ENCODE assay signal across 1 cellular context in the genomic region with DNA sequence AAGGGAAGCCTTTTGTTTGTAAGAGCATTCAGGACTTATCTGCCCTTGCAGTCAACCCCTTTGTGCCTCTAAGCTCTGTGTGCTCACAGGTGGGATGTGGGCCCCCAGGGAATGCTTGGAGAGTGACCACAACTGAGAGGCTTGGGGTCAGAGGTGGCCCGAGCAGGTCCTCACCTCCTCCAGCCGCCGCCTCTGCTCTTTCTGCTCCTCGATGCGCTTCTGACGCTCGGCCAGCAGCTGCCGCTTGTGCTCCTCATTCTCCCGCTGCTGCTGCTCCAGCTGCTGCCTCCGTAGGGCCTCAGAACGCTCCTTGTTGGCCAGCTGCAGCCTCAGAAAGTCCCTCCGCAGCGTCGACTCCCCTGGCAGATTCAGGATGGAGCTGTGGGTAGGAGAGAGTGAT.
TF ChIP-seq lines count a peak whose summit lies in the region.

No MANE protein-coding gene starts in this region.

TF ChIP-seq in HepG2, 621 proteins besides CTCF, POLR2A, EP300 and RAD21 (continued from another document and continues in another):
- TF ChIP-seq, protein P1, sequence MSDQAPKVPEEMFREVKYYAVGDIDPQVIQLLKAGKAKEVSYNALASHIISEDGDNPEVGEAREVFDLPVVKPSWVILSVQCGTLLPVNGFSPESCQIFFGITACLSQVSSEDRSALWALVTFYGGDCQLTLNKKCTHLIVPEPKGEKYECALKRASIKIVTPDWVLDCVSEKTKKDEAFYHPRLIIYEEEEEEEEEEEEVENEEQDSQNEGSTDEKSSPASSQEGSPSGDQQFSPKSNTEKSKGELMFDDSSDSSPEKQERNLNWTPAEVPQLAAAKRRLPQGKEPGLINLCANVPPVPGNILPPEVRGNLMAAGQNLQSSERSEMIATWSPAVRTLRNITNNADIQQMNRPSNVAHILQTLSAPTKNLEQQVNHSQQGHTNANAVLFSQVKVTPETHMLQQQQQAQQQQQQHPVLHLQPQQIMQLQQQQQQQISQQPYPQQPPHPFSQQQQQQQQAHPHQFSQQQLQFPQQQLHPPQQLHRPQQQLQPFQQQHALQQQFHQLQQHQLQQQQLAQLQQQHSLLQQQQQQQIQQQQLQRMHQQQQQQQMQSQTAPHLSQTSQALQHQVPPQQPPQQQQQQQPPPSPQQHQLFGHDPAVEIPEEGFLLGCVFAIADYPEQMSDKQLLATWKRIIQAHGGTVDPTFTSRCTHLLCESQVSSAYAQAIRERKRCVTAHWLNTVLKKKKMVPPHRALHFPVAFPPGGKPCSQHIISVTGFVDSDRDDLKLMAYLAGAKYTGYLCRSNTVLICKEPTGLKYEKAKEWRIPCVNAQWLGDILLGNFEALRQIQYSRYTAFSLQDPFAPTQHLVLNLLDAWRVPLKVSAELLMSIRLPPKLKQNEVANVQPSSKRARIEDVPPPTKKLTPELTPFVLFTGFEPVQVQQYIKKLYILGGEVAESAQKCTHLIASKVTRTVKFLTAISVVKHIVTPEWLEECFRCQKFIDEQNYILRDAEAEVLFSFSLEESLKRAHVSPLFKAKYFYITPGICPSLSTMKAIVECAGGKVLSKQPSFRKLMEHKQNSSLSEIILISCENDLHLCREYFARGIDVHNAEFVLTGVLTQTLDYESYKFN (CRISPR knock-in tag; conservative IDR thresholded peaks at IDR 0.05) = peak; percentile 40; the same call in 1 of the 2 replicates
- TF ChIP-seq RXRB (CRISPR knock-in tag; IDR thresholded peaks at IDR 0.05; ENCODE audit: borderline replicate concordance) (peak; percentile 8; the same call in 1 of the 2 replicates), ZNF761 (CRISPR knock-in tag; conservative IDR thresholded peaks at IDR 0.05) (0 out of 2 replicates have a peak, but pooled peaks have one; percentile 43), ZNF790 (CRISPR knock-in tag; IDR thresholded peaks at IDR 0.05; ENCODE audit: borderline replicate concordance) (0 out of 2 replicates have a peak, but pooled peaks have one; percentile 17), EHMT2 (IDR thresholded peaks at IDR 0.05; ENCODE audit: borderline replicate concordance, low read depth, low read length) (no peak), SOX5 (CRISPR knock-in tag; IDR thresholded peaks at IDR 0.05; ENCODE audit: borderline replicate concordance) (peak; percentile 51; the same call in 1 of the 2 replicates), RFX1 (IDR thresholded peaks at IDR 0.05) (no peak), BRCA1 (CRISPR knock-in tag; IDR thresholded peaks at IDR 0.05) (no peak), ZSCAN9 (CRISPR knock-in tag; IDR thresholded peaks at IDR 0.05; ENCODE audit: borderline replicate concordance) (no peak), STAG1 (CRISPR knock-in tag; IDR thresholded peaks at IDR 0.05) (peak; percentile 49), ZMYM3 (CRISPR knock-in tag; IDR thresholded peaks at IDR 0.05) (peak; percentile 45; the same call in 1 of the 2 replicates), ZNF567 (CRISPR knock-in tag; IDR thresholded peaks at IDR 0.05; ENCODE audit: borderline replicate concordance) (0 out of 2 replicates have a peak, but pooled peaks have one; percentile 4), KDM6A (CRISPR knock-in tag; IDR thresholded peaks at IDR 0.05; ENCODE audit: low read depth) (no peak), ZIK1 (CRISPR knock-in tag; IDR thresholded peaks at IDR 0.05; ENCODE audit: borderline replicate concordance, low read depth) (peak; percentile 77; the same call in 1 of the 2 replicates), NR2F2 (IDR thresholded peaks at IDR 0.05; ENCODE audit: borderline replicate concordance, low read depth) (peak; percentile 86), ZNF292 (CRISPR knock-in tag; IDR thresholded peaks at IDR 0.05; ENCODE audit: borderline replicate concordance, low read depth) (peak; percentile 99), PITX1 (CRISPR knock-in tag; IDR thresholded peaks at IDR 0.05) (peak; percentile 37; the same call in 1 of the 2 replicates), ZBTB20 (CRISPR knock-in tag; IDR thresholded peaks at IDR 0.05; ENCODE audit: borderline replicate concordance, low read depth) (no peak), NFATC3 (CRISPR knock-in tag; IDR thresholded peaks at IDR 0.05) (no peak), MEF2D (CRISPR knock-in tag; IDR thresholded peaks at IDR 0.05) (no peak), FOSL2 (CRISPR knock-in tag; IDR thresholded peaks at IDR 0.05) (peak; percentile 21; the same call in 1 of the 2 replicates), ZNF644 (CRISPR knock-in tag; IDR thresholded peaks at IDR 0.05; ENCODE audit: low read depth) (peak; percentile 25; the same call in 1 of the 2 replicates), AGO2 (optimal IDR thresholded peaks at IDR 0.05; ENCODE audit: low read depth, low read length) (no peak), ATF7-NPFF (CRISPR knock-in tag; IDR thresholded peaks at IDR 0.05; ENCODE audit: low read depth) (peak; percentile 80; the same call in 1 of the 2 replicates)
- TF ChIP-seq, protein P2, sequence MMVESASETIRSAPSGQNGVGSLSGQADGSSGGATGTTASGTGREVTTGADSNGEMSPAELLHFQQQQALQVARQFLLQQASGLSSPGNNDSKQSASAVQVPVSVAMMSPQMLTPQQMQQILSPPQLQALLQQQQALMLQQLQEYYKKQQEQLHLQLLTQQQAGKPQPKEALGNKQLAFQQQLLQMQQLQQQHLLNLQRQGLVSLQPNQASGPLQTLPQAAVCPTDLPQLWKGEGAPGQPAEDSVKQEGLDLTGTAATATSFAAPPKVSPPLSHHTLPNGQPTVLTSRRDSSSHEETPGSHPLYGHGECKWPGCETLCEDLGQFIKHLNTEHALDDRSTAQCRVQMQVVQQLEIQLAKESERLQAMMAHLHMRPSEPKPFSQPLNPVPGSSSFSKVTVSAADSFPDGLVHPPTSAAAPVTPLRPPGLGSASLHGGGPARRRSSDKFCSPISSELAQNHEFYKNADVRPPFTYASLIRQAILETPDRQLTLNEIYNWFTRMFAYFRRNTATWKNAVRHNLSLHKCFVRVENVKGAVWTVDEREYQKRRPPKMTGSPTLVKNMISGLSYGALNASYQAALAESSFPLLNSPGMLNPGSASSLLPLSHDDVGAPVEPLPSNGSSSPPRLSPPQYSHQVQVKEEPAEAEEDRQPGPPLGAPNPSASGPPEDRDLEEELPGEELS (CRISPR knock-in tag; IDR thresholded peaks at IDR 0.05) = no peak
- TF ChIP-seq, protein P3, sequence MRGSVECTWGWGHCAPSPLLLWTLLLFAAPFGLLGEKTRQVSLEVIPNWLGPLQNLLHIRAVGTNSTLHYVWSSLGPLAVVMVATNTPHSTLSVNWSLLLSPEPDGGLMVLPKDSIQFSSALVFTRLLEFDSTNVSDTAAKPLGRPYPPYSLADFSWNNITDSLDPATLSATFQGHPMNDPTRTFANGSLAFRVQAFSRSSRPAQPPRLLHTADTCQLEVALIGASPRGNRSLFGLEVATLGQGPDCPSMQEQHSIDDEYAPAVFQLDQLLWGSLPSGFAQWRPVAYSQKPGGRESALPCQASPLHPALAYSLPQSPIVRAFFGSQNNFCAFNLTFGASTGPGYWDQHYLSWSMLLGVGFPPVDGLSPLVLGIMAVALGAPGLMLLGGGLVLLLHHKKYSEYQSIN (CRISPR knock-in tag; IDR thresholded peaks at IDR 0.05; ENCODE audit: borderline replicate concordance) = no peak
- TF ChIP-seq, protein P4, sequence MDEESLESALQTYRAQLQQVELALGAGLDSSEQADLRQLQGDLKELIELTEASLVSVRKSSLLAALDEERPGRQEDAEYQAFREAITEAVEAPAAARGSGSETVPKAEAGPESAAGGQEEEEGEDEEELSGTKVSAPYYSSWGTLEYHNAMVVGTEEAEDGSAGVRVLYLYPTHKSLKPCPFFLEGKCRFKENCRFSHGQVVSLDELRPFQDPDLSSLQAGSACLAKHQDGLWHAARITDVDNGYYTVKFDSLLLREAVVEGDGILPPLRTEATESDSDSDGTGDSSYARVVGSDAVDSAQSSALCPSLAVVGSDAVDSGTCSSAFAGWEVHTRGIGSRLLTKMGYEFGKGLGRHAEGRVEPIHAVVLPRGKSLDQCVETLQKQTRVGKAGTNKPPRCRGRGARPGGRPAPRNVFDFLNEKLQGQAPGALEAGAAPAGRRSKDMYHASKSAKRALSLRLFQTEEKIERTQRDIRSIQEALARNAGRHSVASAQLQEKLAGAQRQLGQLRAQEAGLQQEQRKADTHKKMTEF (CRISPR knock-in tag; IDR thresholded peaks at IDR 0.05) = peak; percentile 22; the same call in 1 of the 2 replicates
- TF ChIP-seq, protein P5, sequence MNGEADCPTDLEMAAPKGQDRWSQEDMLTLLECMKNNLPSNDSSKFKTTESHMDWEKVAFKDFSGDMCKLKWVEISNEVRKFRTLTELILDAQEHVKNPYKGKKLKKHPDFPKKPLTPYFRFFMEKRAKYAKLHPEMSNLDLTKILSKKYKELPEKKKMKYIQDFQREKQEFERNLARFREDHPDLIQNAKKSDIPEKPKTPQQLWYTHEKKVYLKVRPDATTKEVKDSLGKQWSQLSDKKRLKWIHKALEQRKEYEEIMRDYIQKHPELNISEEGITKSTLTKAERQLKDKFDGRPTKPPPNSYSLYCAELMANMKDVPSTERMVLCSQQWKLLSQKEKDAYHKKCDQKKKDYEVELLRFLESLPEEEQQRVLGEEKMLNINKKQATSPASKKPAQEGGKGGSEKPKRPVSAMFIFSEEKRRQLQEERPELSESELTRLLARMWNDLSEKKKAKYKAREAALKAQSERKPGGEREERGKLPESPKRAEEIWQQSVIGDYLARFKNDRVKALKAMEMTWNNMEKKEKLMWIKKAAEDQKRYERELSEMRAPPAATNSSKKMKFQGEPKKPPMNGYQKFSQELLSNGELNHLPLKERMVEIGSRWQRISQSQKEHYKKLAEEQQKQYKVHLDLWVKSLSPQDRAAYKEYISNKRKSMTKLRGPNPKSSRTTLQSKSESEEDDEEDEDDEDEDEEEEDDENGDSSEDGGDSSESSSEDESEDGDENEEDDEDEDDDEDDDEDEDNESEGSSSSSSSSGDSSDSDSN (CRISPR knock-in tag; IDR thresholded peaks at IDR 0.05) = peak; percentile 60; the same call in 1 of the 2 replicates
- TF ChIP-seq, protein P6, sequence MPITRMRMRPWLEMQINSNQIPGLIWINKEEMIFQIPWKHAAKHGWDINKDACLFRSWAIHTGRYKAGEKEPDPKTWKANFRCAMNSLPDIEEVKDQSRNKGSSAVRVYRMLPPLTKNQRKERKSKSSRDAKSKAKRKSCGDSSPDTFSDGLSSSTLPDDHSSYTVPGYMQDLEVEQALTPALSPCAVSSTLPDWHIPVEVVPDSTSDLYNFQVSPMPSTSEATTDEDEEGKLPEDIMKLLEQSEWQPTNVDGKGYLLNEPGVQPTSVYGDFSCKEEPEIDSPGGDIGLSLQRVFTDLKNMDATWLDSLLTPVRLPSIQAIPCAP (CRISPR knock-in tag; IDR thresholded peaks at IDR 0.05; ENCODE audit: low read depth) = no peak
- TF ChIP-seq, protein P7, sequence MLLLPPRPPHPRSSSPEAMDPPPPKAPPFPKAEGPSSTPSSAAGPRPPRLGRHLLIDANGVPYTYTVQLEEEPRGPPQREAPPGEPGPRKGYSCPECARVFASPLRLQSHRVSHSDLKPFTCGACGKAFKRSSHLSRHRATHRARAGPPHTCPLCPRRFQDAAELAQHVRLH (CRISPR knock-in tag; IDR thresholded peaks at IDR 0.05; ENCODE audit: borderline replicate concordance, low read depth) = 0 out of 2 replicates have a peak, but pooled peaks have one; percentile 28
- TF ChIP-seq, protein P8, sequence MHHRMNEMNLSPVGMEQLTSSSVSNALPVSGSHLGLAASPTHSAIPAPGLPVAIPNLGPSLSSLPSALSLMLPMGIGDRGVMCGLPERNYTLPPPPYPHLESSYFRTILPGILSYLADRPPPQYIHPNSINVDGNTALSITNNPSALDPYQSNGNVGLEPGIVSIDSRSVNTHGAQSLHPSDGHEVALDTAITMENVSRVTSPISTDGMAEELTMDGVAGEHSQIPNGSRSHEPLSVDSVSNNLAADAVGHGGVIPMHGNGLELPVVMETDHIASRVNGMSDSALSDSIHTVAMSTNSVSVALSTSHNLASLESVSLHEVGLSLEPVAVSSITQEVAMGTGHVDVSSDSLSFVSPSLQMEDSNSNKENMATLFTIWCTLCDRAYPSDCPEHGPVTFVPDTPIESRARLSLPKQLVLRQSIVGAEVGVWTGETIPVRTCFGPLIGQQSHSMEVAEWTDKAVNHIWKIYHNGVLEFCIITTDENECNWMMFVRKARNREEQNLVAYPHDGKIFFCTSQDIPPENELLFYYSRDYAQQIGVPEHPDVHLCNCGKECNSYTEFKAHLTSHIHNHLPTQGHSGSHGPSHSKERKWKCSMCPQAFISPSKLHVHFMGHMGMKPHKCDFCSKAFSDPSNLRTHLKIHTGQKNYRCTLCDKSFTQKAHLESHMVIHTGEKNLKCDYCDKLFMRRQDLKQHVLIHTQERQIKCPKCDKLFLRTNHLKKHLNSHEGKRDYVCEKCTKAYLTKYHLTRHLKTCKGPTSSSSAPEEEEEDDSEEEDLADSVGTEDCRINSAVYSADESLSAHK (CRISPR knock-in tag; IDR thresholded peaks at IDR 0.05; ENCODE audit: borderline replicate concordance) = no peak
- TF ChIP-seq, protein P9, sequence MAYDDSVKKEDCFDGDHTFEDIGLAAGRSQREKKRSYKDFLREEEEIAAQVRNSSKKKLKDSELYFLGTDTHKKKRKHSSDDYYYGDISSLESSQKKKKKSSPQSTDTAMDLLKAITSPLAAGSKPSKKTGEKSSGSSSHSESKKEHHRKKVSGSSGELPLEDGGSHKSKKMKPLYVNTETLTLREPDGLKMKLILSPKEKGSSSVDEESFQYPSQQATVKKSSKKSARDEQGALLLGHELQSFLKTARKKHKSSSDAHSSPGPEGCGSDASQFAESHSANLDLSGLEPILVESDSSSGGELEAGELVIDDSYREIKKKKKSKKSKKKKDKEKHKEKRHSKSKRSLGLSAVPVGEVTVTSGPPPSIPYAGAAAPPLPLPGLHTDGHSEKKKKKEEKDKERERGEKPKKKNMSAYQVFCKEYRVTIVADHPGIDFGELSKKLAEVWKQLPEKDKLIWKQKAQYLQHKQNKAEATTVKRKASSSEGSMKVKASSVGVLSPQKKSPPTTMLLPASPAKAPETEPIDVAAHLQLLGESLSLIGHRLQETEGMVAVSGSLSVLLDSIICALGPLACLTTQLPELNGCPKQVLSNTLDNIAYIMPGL (CRISPR knock-in tag; IDR thresholded peaks at IDR 0.05; ENCODE audit: borderline replicate concordance in 1 of 2, low read depth in 1 of 2) = peak; percentile 25 to 50; a peak in 1 of 4 replicates
